ENCODE assay signal across 14 cellular contexts in genomic region chr2:96329416-96329815, GRCh38. TPM values are rescaled to one million over a fixed set of nuclear protein-coding genes. Genes with fewer than 3 reads are reported as not detected.
A peak's percentile ranks its signal among the peaks of the same experiment; 100 is the strongest.
DNase-seq lines count a peak whose midpoint lies in the region; ATAC-seq, FAIRE-seq and TF ChIP-seq lines count a peak whose summit lies in the region.
"Had no signal": no experiment of that assay in that cellular context is flagged by ENCODE, and none has a peak within 500 bp of the region (broad histone marks: within the 10 kb centered on the region; RNA-seq: fewer than 3 reads in every experiment).

No MANE protein-coding gene starts in this region.

- CTCF ChIA-PET in endothelial cell of umbilical vein (lab: Charles Lee): interaction anchor here (1.0 to 1.1 kb wide), 2 partner anchors 9 to 180 kb away, joined by 3 read pairs; no protein-coding TSS in a partner anchor

- H3K27me3 ChIP-seq in HAP-1 (ENCODE audit: low read depth) (no peaks in the 10 kb centered on the region), endothelial cell of umbilical vein (ENCODE audit: control insufficient read depth in 2 of 2, insufficient read depth in 2 of 2, low read length in 2 of 2) (no peaks in the 10 kb centered on the region), SJCRH30 (no peaks in the 10 kb centered on the region), body of pancreas (no peaks in the 10 kb centered on the region), WERI-Rb-1 (ENCODE audit: insufficient read depth, low read depth, severe bottlenecking) (no peaks in the 10 kb centered on the region)

- H3K9me3 ChIP-seq in HAP-1 (no peaks in the 10 kb centered on the region), endothelial cell of umbilical vein (replicated peaks; ENCODE audit: control insufficient read depth, insufficient read depth, low read length) (no peaks in the 10 kb centered on the region), SJCRH30 (replicated peaks) (no peaks in the 10 kb centered on the region; the same call in 1 of the 2 replicates), body of pancreas (no peaks in the 10 kb centered on the region), WERI-Rb-1 (ENCODE audit: severe bottlenecking) (no peaks in the 10 kb centered on the region)

- DNase-seq in A172 (ENCODE audit: low spot score) (peak; percentile 70), HAP-1 (ENCODE audit: low spot score in 2 of 2) (peak; percentile 73 to 88), NCI-H774 (lab: John Stamatoyannopoulos, UW) (peak; percentile 30), endothelial cell of umbilical vein (ENCODE audit: low read depth, low spot score) (peak; percentile 74), cerebellum (ENCODE audit: low spot score) (no peak), SJCRH30 (no peak), body of pancreas (no peak), WERI-Rb-1 (no peak)
- DNase-seq: activated CD8-positive, alpha-beta T cell treated with anti-CD3 and anti-CD28 coated beads, Interleukin-2, amount 10 ng/mL, durations not matched to agents 7 days and 5 days; effector CD4-positive, alpha-beta T cell; hypothalamus; mesenchymal stem cell; NCI-H526 treated with DMSO at 0.1 percent for 48 hours had no signal

- H3K79me2 ChIP-seq in endothelial cell of umbilical vein (ENCODE audit: control insufficient read depth, insufficient read depth, low read length): no peaks in the 10 kb centered on the region

- no peaks in the 10 kb centered on the region for H3K9me1 ChIP-seq in endothelial cell of umbilical vein (replicated peaks; ENCODE audit: control insufficient read depth, extremely low read depth, insufficient read depth, low read length)

- H2AFZ ChIP-seq in endothelial cell of umbilical vein (ENCODE audit: low read depth, low read length): no peak overlapping the region

- H3K4me3 ChIP-seq in HAP-1 (no peak overlapping the region), endothelial cell of umbilical vein (replicated peaks in 1 of 3; ENCODE audit: insufficient read depth in 1 of 3, low read depth in 1 of 3, low read length in 3 of 3) (no peak overlapping the region), SJCRH30 (no peak overlapping the region), body of pancreas (no peak overlapping the region), WERI-Rb-1 (ENCODE audit: low read depth, low read length) (no peak overlapping the region)

- peak; percentile 64 for FAIRE-seq in endothelial cell of umbilical vein (lab: Jason Lieb, UNC)

- TF ChIP-seq POLR2A in endothelial cell of umbilical vein (IDR thresholded peaks at IDR 0.05; ENCODE audit: low read depth, low read length) (no peak), body of pancreas (IDR thresholded peaks at IDR 0.05) (no peak)

- no peak for TF ChIP-seq CTCF in endothelial cell of umbilical vein (IDR thresholded peaks at IDR 0.05; ENCODE audit: extremely low read depth in 1 of 2, insufficient read depth in 1 of 2, low read depth in 1 of 2, low read length in 2 of 2)
- TF ChIP-seq CTCF in body of pancreas (IDR thresholded peaks at IDR 0.05): no peak
- TF ChIP-seq CTCF in WERI-Rb-1 (IDR thresholded peaks at IDR 0.05; ENCODE audit: low read depth, low read length): no peak

- H3K36me3 ChIP-seq in HAP-1 (replicated peaks): peaks cover 5% of the 10 kb centered on the region; the same call in 1 of the 2 replicates
- no peaks in the 10 kb centered on the region for H3K36me3 ChIP-seq in endothelial cell of umbilical vein (ENCODE audit: control insufficient read depth in 2 of 2, extremely low read depth in 1 of 2, insufficient read depth in 2 of 2, low read length in 2 of 2)
- H3K36me3 ChIP-seq in SJCRH30: peaks cover 22% of the 10 kb centered on the region
- H3K36me3 ChIP-seq in body of pancreas (replicated peaks in 1 of 2; ENCODE audit: insufficient read depth in 1 of 2, low read depth in 2 of 2): no peaks in the 10 kb centered on the region
- peaks cover 42% of the 10 kb centered on the region for H3K36me3 ChIP-seq in WERI-Rb-1

- H3K4me2 ChIP-seq in endothelial cell of umbilical vein (ENCODE audit: insufficient read depth, low read length): no peak overlapping the region

- H3K4me1 ChIP-seq in HAP-1: peaks cover 19% of the 10 kb centered on the region
- peaks cover 10% of the 10 kb centered on the region for H3K4me1 ChIP-seq in endothelial cell of umbilical vein (ENCODE audit: control insufficient read depth, extremely low read depth, insufficient read depth, low read length)
- H3K4me1 ChIP-seq in SJCRH30: peaks cover 3% of the 10 kb centered on the region; the same call in 1 of the 2 replicates
- peaks cover 9% of the 10 kb centered on the region for H3K4me1 ChIP-seq in body of pancreas

- H3K27ac ChIP-seq in endothelial cell of umbilical vein (ENCODE audit: insufficient read depth, low read depth, low read length): no peak overlapping the region
- H3K27ac ChIP-seq in SJCRH30: no peak overlapping the region
- H3K27ac ChIP-seq in body of pancreas: no peak overlapping the region
- H3K27ac ChIP-seq in WERI-Rb-1: no peak overlapping the region

- intact Hi-C loops in endothelial cell of umbilical vein (cut with micrococcal nuclease) (no loop called here), body of pancreas (cut with DNase I) (no loop called here)

- no peak for ATAC-seq in body of pancreas
- ATAC-seq: activated CD8-positive, alpha-beta T cell treated with anti-CD3 and anti-CD28 coated beads, Interleukin-2, amount 10 ng/mL, durations not matched to agents 7 days and 5 days; activated naive CD4-positive, alpha-beta T cell treated with anti-CD3 and anti-CD28 coated beads, Interleukin-2, amount 50 U/mL, for 72 hours had no signal

- H4K20me1 ChIP-seq in endothelial cell of umbilical vein (replicated peaks; ENCODE audit: control insufficient read depth, extremely low read depth, insufficient read depth, low read length): no peaks in the 10 kb centered on the region

- POLR2A ChIA-PET in endothelial cell of umbilical vein (lab: Charles Lee): no interaction called here

- WGBS in body of pancreas, 2 donors: 70 to 81% methylated on average over 1 of the region's 1 CpG

- in situ Hi-C loops in HAP-1 (cut with MboI; ENCODE audit: low sequenced_read_pairs): no loop called here

- dilution Hi-C loops in endothelial cell of umbilical vein (cut with MboI; ENCODE audit: extremely low pct_ligation_motif_present, low sequenced_read_pairs): no loop called here

- no TSS peak for BruUV-seq in endothelial cell of umbilical vein (replicated peaks; lab: Mats Ljungman, UMichigan)

- no peak overlapping the region for H3K9ac ChIP-seq in endothelial cell of umbilical vein (replicated peaks; ENCODE audit: extremely low read depth, insufficient read depth, low read length)

TF ChIP-seq in endothelial cell of umbilical vein, 7 proteins besides CTCF, POLR2A, EP300 and RAD21 (continues in another document):
- TF ChIP-seq FOS (IDR thresholded peaks at IDR 0.05; ENCODE audit: borderline replicate concordance, insufficient read depth, low read length) (no peak), GATA2 (IDR thresholded peaks at IDR 0.05; ENCODE audit: insufficient read depth, insufficient read length, low read depth, low read length) (no peak), POLR2AphosphoS5 (IDR thresholded peaks at IDR 0.05; ENCODE audit: insufficient read depth, low read depth, low read length) (no peak), JUN (IDR thresholded peaks at IDR 0.05; ENCODE audit: borderline replicate concordance, insufficient read depth, insufficient read length, low read depth) (no peak), EZH2 (IDR thresholded peaks at IDR 0.05; ENCODE audit: borderline replicate concordance, low read depth, low read length, severe bottlenecking) (no peak)

RNA-seq across cellular contexts. Expression of gene ITPRIPL1, which starts 4.3 kb away (rescaled TPM):
- not detected in 2 replicates for total RNA-seq in A172 (2014; rRNA removed; shearing (Covaris generic))
- 4.6 and 5.8 TPM in 2 replicates for total RNA-seq in endothelial cell of umbilical vein
- 2.3 and 2.6 TPM in 2 replicates for polyA plus RNA-seq in endothelial cell of umbilical vein
- polyA plus RNA-seq in endothelial cell of umbilical vein (2011; cell fraction: cytosol; rRNA removed): 2.0 and 2.2 TPM in 2 replicates
- 1.1 and 1.4 TPM in 2 replicates for polyA plus RNA-seq in endothelial cell of umbilical vein (2011; cell fraction: nucleus; rRNA removed)
- 3.5 and 3.8 TPM in 2 replicates for polyA plus RNA-seq in endothelial cell of umbilical vein (2012)
- polyA minus RNA-seq in endothelial cell of umbilical vein: 2.9 and 3.6 TPM in 2 replicates
- not detected for polyA minus RNA-seq in endothelial cell of umbilical vein (2011; cell fraction: cytosol; rRNA and poly(A)+ RNA removed)
- polyA minus RNA-seq in endothelial cell of umbilical vein (2011; cell fraction: nucleus; rRNA and poly(A)+ RNA removed): 0.43 and 0.87 TPM in 2 replicates
- total RNA-seq in cerebellum: 4.9 TPM
- total RNA-seq in SJCRH30 (2014; rRNA removed; shearing (Covaris generic)): 26.4 and 27.1 TPM in 2 replicates
- total RNA-seq in body of pancreas: 1 to 10 TPM in 1 of 2 donors, under 1 TPM in 1; 0.33 to 1.8 TPM

RNA-seq across cellular contexts. Expression of gene NCAPH, which starts 6.2 kb away (rescaled TPM):
- total RNA-seq in A172 (2014; rRNA removed; shearing (Covaris generic)): 48.4 and 56.8 TPM in 2 replicates
- 34.6 and 36.6 TPM in 2 replicates for total RNA-seq in endothelial cell of umbilical vein
- 20.6 and 21.9 TPM in 2 replicates for polyA plus RNA-seq in endothelial cell of umbilical vein
- 27.4 and 37.7 TPM in 2 replicates for polyA plus RNA-seq in endothelial cell of umbilical vein (2011; cell fraction: cytosol; rRNA removed)
- polyA plus RNA-seq in endothelial cell of umbilical vein (2011; cell fraction: nucleus; rRNA removed): 31.1 and 41.8 TPM in 2 replicates
- polyA plus RNA-seq in endothelial cell of umbilical vein (2012): 12.1 and 20.7 TPM in 2 replicates
- 15.4 and 20.8 TPM in 2 replicates for polyA minus RNA-seq in endothelial cell of umbilical vein
- polyA minus RNA-seq in endothelial cell of umbilical vein (2011; cell fraction: cytosol; rRNA and poly(A)+ RNA removed): 35.0 TPM
- polyA minus RNA-seq in endothelial cell of umbilical vein (2011; cell fraction: nucleus; rRNA and poly(A)+ RNA removed): 10.6 and 18.3 TPM in 2 replicates
- 6.0 TPM for total RNA-seq in cerebellum
- 73.4 and 82.0 TPM in 2 replicates for total RNA-seq in SJCRH30 (2014; rRNA removed; shearing (Covaris generic))
- under 1 TPM in 1 of 2 donors, not detected in 1; 0.52 TPM for total RNA-seq in body of pancreas

RNA-seq across cellular contexts. Expression of gene SNRNP200, which starts 24.1 kb away (rescaled TPM):
- total RNA-seq in A172 (2014; rRNA removed; shearing (Covaris generic)): 33.0 and 38.5 TPM in 2 replicates
- 117 and 124 TPM in 2 replicates for total RNA-seq in endothelial cell of umbilical vein
- 142 and 155 TPM in 2 replicates for polyA plus RNA-seq in endothelial cell of umbilical vein
- polyA plus RNA-seq in endothelial cell of umbilical vein (2011; cell fraction: cytosol; rRNA removed): 139 and 142 TPM in 2 replicates
- 301 and 322 TPM in 2 replicates for polyA plus RNA-seq in endothelial cell of umbilical vein (2011; cell fraction: nucleus; rRNA removed)
- 94.1 and 116 TPM in 2 replicates for polyA plus RNA-seq in endothelial cell of umbilical vein (2012)
- polyA minus RNA-seq in endothelial cell of umbilical vein: 296 and 312 TPM in 2 replicates
- polyA minus RNA-seq in endothelial cell of umbilical vein (2011; cell fraction: cytosol; rRNA and poly(A)+ RNA removed): 167 TPM
- 108 and 136 TPM in 2 replicates for polyA minus RNA-seq in endothelial cell of umbilical vein (2011; cell fraction: nucleus; rRNA and poly(A)+ RNA removed)
- total RNA-seq in cerebellum: 74.8 TPM
- 153 and 157 TPM in 2 replicates for total RNA-seq in SJCRH30 (2014; rRNA removed; shearing (Covaris generic))
- total RNA-seq in body of pancreas: 100 to 1,000 TPM in 1 of 2 donors, 10 to 100 TPM in 1; 58.1 to 110 TPM

Comparison
In these comparisons a context has a peak if more than half of its experiments do, and no peak if none do; other contexts are left out.
1. DNase-seq: peak in A172 (single experiment), HAP-1 (2 of 2), NCI-H774 (single experiment) and endothelial cell of umbilical vein (single experiment); none in cerebellum (single experiment), SJCRH30 (0 of 2), body of pancreas (0 of 4) and WERI-Rb-1 (single experiment).